12 cellular contexts compared by ENCODE assay signal in the genomic region with DNA sequence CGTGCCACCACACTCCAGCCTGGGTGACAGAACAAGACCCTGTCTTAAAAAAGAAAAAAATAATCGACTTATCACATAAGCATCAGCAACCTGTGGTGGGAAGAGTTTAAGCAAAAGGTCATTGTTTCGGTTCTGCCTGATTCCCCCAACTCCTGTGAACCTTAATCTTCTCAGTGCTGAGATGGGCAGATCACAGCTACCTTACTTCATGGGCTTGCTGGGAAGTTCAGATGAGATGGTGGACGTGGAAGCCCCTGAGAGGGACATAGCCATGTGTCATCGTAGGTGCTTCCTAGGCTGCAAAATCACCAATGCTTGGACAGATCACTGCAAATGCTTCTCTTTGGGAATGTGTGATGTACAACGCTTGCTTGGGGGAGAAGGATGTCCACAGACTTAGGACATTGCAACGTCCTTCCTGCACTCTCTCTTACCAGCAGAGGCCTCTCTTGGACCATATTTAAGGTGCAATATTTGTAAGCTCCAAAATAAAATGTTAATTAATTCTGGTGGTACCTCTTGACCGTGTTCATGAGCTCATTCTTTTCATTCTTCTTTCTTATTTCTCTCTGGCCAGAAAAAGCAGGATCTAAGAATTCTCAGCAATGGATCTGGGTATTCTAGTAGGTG. TPM values are rescaled to one million over a fixed set of nuclear protein-coding genes. Genes with fewer than 3 reads are reported as not detected.
DNase-seq lines count a peak whose midpoint lies in the region; TF ChIP-seq lines count a peak whose summit lies in the region.
"Had no signal": no experiment of that assay in that cellular context is flagged by ENCODE, and none has a peak within 500 bp of the region (broad histone marks: within the 10 kb centered on the region; RNA-seq: fewer than 3 reads in every experiment).

No MANE protein-coding gene starts in this region.

- no peak overlapping the region for H2AFZ ChIP-seq in smooth muscle cell (ENCODE audit: low read depth)

- H3K4me2 ChIP-seq in smooth muscle cell = no peak overlapping the region

- POLR2A ChIA-PET in activated CD4-positive, alpha-beta T cell treated with anti-CD3 and anti-CD28 coated beads, Interleukin-2, amount 10 ng/mL, durations not matched to agents 7 days and 5 days (lab: Charles Lee) = interaction anchor here (0.7 kb wide), 1 partner anchor 36 kb away, joined by 4 read pairs; no protein-coding TSS in a partner anchor

- H3K9me3 Mint-ChIP-seq in activated CD4-positive, alpha-beta T cell treated with anti-CD3 and anti-CD28 coated beads, Interleukin-2, amount 10 ng/mL, durations not matched to agents 7 days and 5 days = peaks cover 2% of the 10 kb centered on the region
- peaks cover 6% of the 10 kb centered on the region for H3K9me3 Mint-ChIP-seq in activated T-helper 2 cell treated with anti-CD3 and anti-CD28 coated beads, Interferon-gamma antibody, Interleukin-2, Interleukin-4, amounts not matched to agents 10 μg/mL and 5 μg/mL and 100 μg/mL, durations not matched to agents 14 hours and 24 hours and 36 hours
- peaks cover 6% of the 10 kb centered on the region for H3K9me3 Mint-ChIP-seq in endothelial cell (ENCODE audit: unreplicated experiment)

- no peaks in the 10 kb centered on the region for H3K36me3 ChIP-seq in smooth muscle cell (ENCODE audit: low read depth)
- H3K36me3 ChIP-seq: esophagus squamous epithelium had no signal

- 70% methylated on average over 8 of the region's 8 CpGs for WGBS in smooth muscle cell (ENCODE audit: low lambda C conversion rate)

- H3K27me3 Mint-ChIP-seq in activated CD4-positive, alpha-beta T cell treated with anti-CD3 and anti-CD28 coated beads, Interleukin-2, amount 10 ng/mL, durations not matched to agents 7 days and 5 days = peaks cover 18% of the 10 kb centered on the region
- peaks cover 11% of the 10 kb centered on the region for H3K27me3 Mint-ChIP-seq in activated T-helper 2 cell treated with anti-CD3 and anti-CD28 coated beads, Interferon-gamma antibody, Interleukin-2, Interleukin-4, amounts not matched to agents 10 μg/mL and 5 μg/mL and 100 μg/mL, durations not matched to agents 14 hours and 24 hours and 36 hours (ENCODE audit: low read depth)
- peaks cover 4% of the 10 kb centered on the region for H3K27me3 Mint-ChIP-seq in endothelial cell (ENCODE audit: unreplicated experiment)

- H3K4me3 ChIP-seq in fibroblast of mammary gland (ENCODE audit: control insufficient read depth, low read depth, low read length) = no peak overlapping the region
- no peak overlapping the region for H3K4me3 ChIP-seq in smooth muscle cell
- H3K4me3 ChIP-seq: esophagus squamous epithelium had no signal

- no peak overlapping the region for H3K9ac ChIP-seq in smooth muscle cell (ENCODE audit: low read depth)

- H3K9me3 ChIP-seq in smooth muscle cell (replicated peaks; ENCODE audit: low read depth) = no peaks in the 10 kb centered on the region
- H3K9me3 ChIP-seq: esophagus squamous epithelium had no signal

- H3F3A ChIP-seq in smooth muscle cell (ENCODE audit: low read depth) = no peaks in the 10 kb centered on the region

- TF ChIP-seq CTCF in fibroblast of mammary gland (conservative IDR thresholded peaks at IDR 0.05; ENCODE audit: control insufficient read depth, insufficient read depth, low read depth, low read length) (peak; percentile 47), smooth muscle cell (IDR thresholded peaks at IDR 0.05; ENCODE audit: borderline replicate concordance, insufficient read depth, poor library complexity, severe bottlenecking) (peak; percentile 31), endothelial cell (IDR thresholded peaks at IDR 0.05; ENCODE audit: unreplicated experiment) (no peak)

- no peak overlapping the region for H3K27ac Mint-ChIP-seq in activated CD4-positive, alpha-beta T cell treated with anti-CD3 and anti-CD28 coated beads, Interleukin-2, amount 10 ng/mL, durations not matched to agents 7 days and 5 days
- no peak overlapping the region for H3K27ac Mint-ChIP-seq in activated T-helper 2 cell treated with anti-CD3 and anti-CD28 coated beads, Interferon-gamma antibody, Interleukin-2, Interleukin-4, amounts not matched to agents 10 μg/mL and 5 μg/mL and 100 μg/mL, durations not matched to agents 14 hours and 24 hours and 36 hours
- no peak overlapping the region for H3K27ac Mint-ChIP-seq in endothelial cell (ENCODE audit: unreplicated experiment)

- H3K4me1 Mint-ChIP-seq in activated CD4-positive, alpha-beta T cell treated with anti-CD3 and anti-CD28 coated beads, Interleukin-2, amount 10 ng/mL, durations not matched to agents 7 days and 5 days = no peaks in the 10 kb centered on the region
- H3K4me1 Mint-ChIP-seq in activated T-helper 2 cell treated with anti-CD3 and anti-CD28 coated beads, Interferon-gamma antibody, Interleukin-2, Interleukin-4, amounts not matched to agents 10 μg/mL and 5 μg/mL and 100 μg/mL, durations not matched to agents 14 hours and 24 hours and 36 hours (ENCODE audit: low read depth) = no peaks in the 10 kb centered on the region
- no peaks in the 10 kb centered on the region for H3K4me1 Mint-ChIP-seq in endothelial cell (ENCODE audit: unreplicated experiment)

- H3K4me1 ChIP-seq in smooth muscle cell (ENCODE audit: low read depth) = no peaks in the 10 kb centered on the region
- H3K4me1 ChIP-seq: esophagus squamous epithelium had no signal

- H4K20me1 ChIP-seq in smooth muscle cell (ENCODE audit: low read depth) = no peaks in the 10 kb centered on the region

- H3K36me3 Mint-ChIP-seq in activated CD4-positive, alpha-beta T cell treated with anti-CD3 and anti-CD28 coated beads, Interleukin-2, amount 10 ng/mL, durations not matched to agents 7 days and 5 days (ENCODE audit: low read depth) = no peaks in the 10 kb centered on the region
- no peaks in the 10 kb centered on the region for H3K36me3 Mint-ChIP-seq in activated T-helper 2 cell treated with anti-CD3 and anti-CD28 coated beads, Interferon-gamma antibody, Interleukin-2, Interleukin-4, amounts not matched to agents 10 μg/mL and 5 μg/mL and 100 μg/mL, durations not matched to agents 14 hours and 24 hours and 36 hours (ENCODE audit: low read depth)
- peaks cover 3% of the 10 kb centered on the region for H3K36me3 Mint-ChIP-seq in endothelial cell (ENCODE audit: low read depth, unreplicated experiment)

- CTCF ChIA-PET in activated CD4-positive, alpha-beta T cell treated with anti-CD3 and anti-CD28 coated beads, Interleukin-2, amount 10 ng/mL, durations not matched to agents 7 days and 5 days (lab: Charles Lee) = no interaction called here

- DNase-seq in SIG-M5 treated with dmso at 0.1 percent for 504 hours (lab: John Stamatoyannopoulos, UW; ENCODE audit: unreplicated experiment) (peak; percentile 15), SIG-M5 (lab: John Stamatoyannopoulos, UW) (no peak), OCI-M1 (lab: John Stamatoyannopoulos, UW) (peak; percentile 4), fibroblast of mammary gland (ENCODE audit: low read depth) (peak; percentile 40), smooth muscle cell (lab: John Stamatoyannopoulos, UW; ENCODE audit: unreplicated experiment) (no peak), endothelial cell (ENCODE audit: low spot score) (no peak)
- no peak for DNase-seq in activated CD4-positive, alpha-beta T cell treated with anti-CD3 and anti-CD28 coated beads, Interleukin-2, amount 10 ng/mL, durations not matched to agents 7 days and 5 days
- no peak for DNase-seq in activated T-helper 2 cell treated with anti-CD3 and anti-CD28 coated beads, Interferon-gamma antibody, Interleukin-2, Interleukin-4, amounts not matched to agents 10 μg/mL and 5 μg/mL and 100 μg/mL, durations not matched to agents 14 hours and 24 hours and 36 hours (ENCODE audit: low spot score)
- DNase-seq: activated gamma-delta T cell treated with Interleukin-2 at 50 U/mL for 16 hours, C1 segment of cervical spinal cord, esophagus squamous epithelium had no signal

- H3K27me3 ChIP-seq in smooth muscle cell (ENCODE audit: low read depth) = peaks cover 5% of the 10 kb centered on the region

- no peak overlapping the region for H3K27ac ChIP-seq in smooth muscle cell (ENCODE audit: low read depth)
- H3K27ac ChIP-seq: esophagus squamous epithelium had no signal

- no peak overlapping the region for H3K4me3 Mint-ChIP-seq in activated CD4-positive, alpha-beta T cell treated with anti-CD3 and anti-CD28 coated beads, Interleukin-2, amount 10 ng/mL, durations not matched to agents 7 days and 5 days
- H3K4me3 Mint-ChIP-seq in activated T-helper 2 cell treated with anti-CD3 and anti-CD28 coated beads, Interferon-gamma antibody, Interleukin-2, Interleukin-4, amounts not matched to agents 10 μg/mL and 5 μg/mL and 100 μg/mL, durations not matched to agents 14 hours and 24 hours and 36 hours (ENCODE audit: low read depth) = no peak overlapping the region
- no peak overlapping the region for H3K4me3 Mint-ChIP-seq in endothelial cell (ENCODE audit: unreplicated experiment)

- intact Hi-C loops in activated T-helper 2 cell treated with anti-CD3 and anti-CD28 coated beads, Interferon-gamma antibody, Interleukin-2, Interleukin-4, amounts not matched to agents 10 μg/mL and 5 μg/mL and 100 μg/mL, durations not matched to agents 14 hours and 24 hours and 36 hours (cut with micrococcal nuclease) = no loop called here

- H3K79me2 ChIP-seq in smooth muscle cell (ENCODE audit: low read depth) = no peaks in the 10 kb centered on the region

RNA-seq across cellular contexts. Expression of a gene that starts 8.6 kb away (rescaled TPM):
- not detected in 2 replicates for total RNA-seq in smooth muscle cell
- polyA plus RNA-seq in smooth muscle cell = not detected in 2 replicates
- total RNA-seq in activated CD4-positive, alpha-beta T cell treated with anti-CD3 and anti-CD28 coated beads, Interleukin-2, amount 10 ng/mL, durations not matched to agents 7 days and 5 days = not detected
- total RNA-seq in activated T-helper 2 cell treated with anti-CD3 and anti-CD28 coated beads, Interferon-gamma antibody, Interleukin-2, Interleukin-4, amounts not matched to agents 10 μg/mL and 5 μg/mL and 100 μg/mL, durations not matched to agents 14 hours and 24 hours and 36 hours = not detected in 2 replicates
- not detected for total RNA-seq in endothelial cell (ENCODE audit: unreplicated experiment)
- total RNA-seq: esophagus squamous epithelium had no signal
- polyA plus RNA-seq: neural cell had no signal

RNA-seq across cellular contexts. Expression of a gene that starts 28.4 kb away (rescaled TPM):
- total RNA-seq in smooth muscle cell (12.0 and 15.3 TPM in 2 replicates), endothelial cell (ENCODE audit: unreplicated experiment) (45.9 TPM)
- 4.8 and 6.8 TPM in 2 replicates for polyA plus RNA-seq in smooth muscle cell
- total RNA-seq in activated CD4-positive, alpha-beta T cell treated with anti-CD3 and anti-CD28 coated beads, Interleukin-2, amount 10 ng/mL, durations not matched to agents 7 days and 5 days = under 1 TPM; 0.15 to 0.22 TPM
- 1.0 and 1.1 TPM in 2 replicates for total RNA-seq in activated T-helper 2 cell treated with anti-CD3 and anti-CD28 coated beads, Interferon-gamma antibody, Interleukin-2, Interleukin-4, amounts not matched to agents 10 μg/mL and 5 μg/mL and 100 μg/mL, durations not matched to agents 14 hours and 24 hours and 36 hours

Comparison
In these comparisons a context has a peak if more than half of its experiments do, and no peak if none do; other contexts are left out.
1. DNase-seq: peak in SIG-M5 treated with dmso at 0.1 percent for 504 hours (single experiment), OCI-M1 (single experiment) and fibroblast of mammary gland (single experiment); none in SIG-M5 (single experiment), smooth muscle cell (single experiment), activated CD4-positive, alpha-beta T cell treated with anti-CD3 and anti-CD28 coated beads, Interleukin-2, amount 10 ng/mL, durations not matched to agents 7 days and 5 days (single experiment), activated T-helper 2 cell treated with anti-CD3 and anti-CD28 coated beads, Interferon-gamma antibody, Interleukin-2, Interleukin-4, amounts not matched to agents 10 μg/mL and 5 μg/mL and 100 μg/mL, durations not matched to agents 14 hours and 24 hours and 36 hours (single experiment) and endothelial cell (single experiment).